ENCODE assay signal across 8 cellular contexts in genomic region chr4:88737304-88738015, GRCh38. TPM values are rescaled to one million over a fixed set of nuclear protein-coding genes. Genes with fewer than 3 reads are reported as not detected.
DNase-seq lines count a peak whose midpoint lies in the region; ATAC-seq, FAIRE-seq and TF ChIP-seq lines count a peak whose summit lies in the region.

No MANE protein-coding gene starts in this region.

- TF ChIP-seq CTCF in bronchial epithelial cell (IDR thresholded peaks at IDR 0.05; ENCODE audit: insufficient read depth, low read length, severe bottlenecking) (no peak), progenitor cell of endocrine pancreas (IDR thresholded peaks at IDR 0.05; ENCODE audit: unreplicated experiment) (no peak)

- H3K27me3 ChIP-seq in bronchial epithelial cell (ENCODE audit: control insufficient read depth, insufficient read depth, low read length): no peaks in the 10 kb centered on the region
- H3K27me3 ChIP-seq in HAP-1 (ENCODE audit: low read depth): no peaks in the 10 kb centered on the region

- H3K27ac Mint-ChIP-seq in progenitor cell of endocrine pancreas: peak overlapping the region; percentile 94

- H3K4me1 Mint-ChIP-seq in progenitor cell of endocrine pancreas (ENCODE audit: low read depth): peaks cover 17% of the 10 kb centered on the region

- no peak for FAIRE-seq in HTR-8/SVneo (lab: Jason Lieb, UNC)
- FAIRE-seq in bronchial epithelial cell (lab: Jason Lieb, UNC): peak; percentile 43

- no peaks in the 10 kb centered on the region for H3K27me3 Mint-ChIP-seq in progenitor cell of endocrine pancreas

- ATAC-seq in GM21447 (IDR thresholded peaks at IDR 0.05; ENCODE audit: unreplicated experiment): peak; percentile 97

- H3K4me3 Mint-ChIP-seq in progenitor cell of endocrine pancreas (ENCODE audit: low read depth): peak overlapping the region; percentile 33

- peak; percentile 85 for DNase-seq in DMS79 (lab: John Stamatoyannopoulos, UW)
- peak; percentile 3 for DNase-seq in HTR-8/SVneo (ENCODE audit: insufficient read length, low spot score)
- peak; percentile 13 for DNase-seq in bronchial epithelial cell (ENCODE audit: low read depth)
- DNase-seq in progenitor cell of endocrine pancreas (ENCODE audit: low spot score, unreplicated experiment): no peak
- DNase-seq in T1000 (lab: John Stamatoyannopoulos, UW): no peak
- DNase-seq in NCI-H69 (lab: John Stamatoyannopoulos, UW): no peak
- DNase-seq in HAP-1 (ENCODE audit: low spot score in 2 of 2): no peak

- peaks cover 10% of the 10 kb centered on the region for H3K36me3 Mint-ChIP-seq in progenitor cell of endocrine pancreas (ENCODE audit: insufficient read depth)

- no peaks in the 10 kb centered on the region for H3K9me3 ChIP-seq in HAP-1

- H3K36me3 ChIP-seq in bronchial epithelial cell (ENCODE audit: control insufficient read depth, insufficient read depth, low read length) (no peaks in the 10 kb centered on the region), HAP-1 (replicated peaks) (no peaks in the 10 kb centered on the region)

- no peaks in the 10 kb centered on the region for H3K4me1 ChIP-seq in HAP-1

- H3K4me3 ChIP-seq in bronchial epithelial cell (ENCODE audit: low read depth, low read length) (no peak overlapping the region), HAP-1 (no peak overlapping the region)

- in situ Hi-C loops in HAP-1 (cut with MboI; ENCODE audit: low sequenced_read_pairs): no loop called here

- no peaks in the 10 kb centered on the region for H3K9me3 Mint-ChIP-seq in progenitor cell of endocrine pancreas (ENCODE audit: low read depth)

RNA-seq across cellular contexts. Expression of gene NAP1L5, which starts 39.8 kb away (rescaled TPM):
- total RNA-seq in bronchial epithelial cell (0.26 and 0.77 TPM in 2 replicates), progenitor cell of endocrine pancreas (3.6 and 3.9 TPM in 2 replicates)

Comparison
In these comparisons a context has a peak if more than half of its experiments do, and no peak if none do; other contexts are left out.
1. DNase-seq: peak in DMS79 (single experiment), HTR-8/SVneo (single experiment) and bronchial epithelial cell (single experiment); none in progenitor cell of endocrine pancreas (single experiment), T1000 (single experiment), NCI-H69 (single experiment) and HAP-1 (0 of 2).